In the genomic region with DNA sequence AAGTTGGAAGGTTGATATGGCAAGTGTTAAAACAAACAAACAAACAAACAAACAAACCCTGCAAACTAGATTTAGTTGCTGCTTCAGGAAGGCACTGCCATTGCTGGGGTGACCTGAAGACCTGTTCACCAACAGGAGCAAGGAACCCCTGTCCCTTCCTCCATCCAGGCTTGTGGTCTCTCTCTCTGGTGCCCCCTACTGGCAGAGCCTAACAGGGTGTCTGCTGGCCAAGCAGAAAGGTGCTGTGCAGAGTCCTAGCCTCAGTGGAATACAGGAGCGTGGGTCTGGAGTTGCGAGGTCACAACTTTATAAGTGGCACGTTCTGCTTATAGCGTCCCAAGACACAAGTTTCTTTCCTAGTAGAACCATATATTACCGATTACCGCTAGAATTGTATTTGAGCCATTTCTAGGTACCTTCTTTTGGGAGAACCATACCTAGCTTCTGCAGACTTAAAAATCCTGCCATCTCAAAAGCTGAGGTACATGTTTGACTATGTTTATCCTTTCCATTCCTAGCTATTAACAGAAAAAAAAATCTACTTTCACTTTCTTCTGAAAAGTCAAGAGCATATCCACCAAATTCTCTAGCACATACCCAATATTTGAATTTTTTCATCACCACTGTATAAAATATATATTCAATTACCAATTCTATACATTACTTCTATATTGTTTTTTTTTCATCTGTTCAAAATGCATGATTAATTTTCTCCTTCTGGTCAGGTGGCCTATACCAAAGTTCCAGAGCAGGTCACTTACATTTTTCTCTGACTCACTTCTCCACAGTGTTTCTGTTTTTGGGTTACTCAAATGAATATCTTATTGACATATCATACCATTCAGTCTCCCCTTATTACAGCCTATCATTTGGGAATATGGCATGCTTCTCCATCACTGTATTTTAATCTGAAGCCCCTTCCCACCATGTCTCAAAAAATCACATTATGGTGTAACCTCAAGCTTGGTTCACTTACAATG, we compare ENCODE assay signal across 8 cellular contexts. TPM values are rescaled to one million over a fixed set of nuclear protein-coding genes. Genes with fewer than 3 reads are reported as not detected.
DNase-seq lines count a peak whose midpoint lies in the region; ATAC-seq, FAIRE-seq and TF ChIP-seq lines count a peak whose summit lies in the region.

No MANE protein-coding gene starts in this region.

- H3K9me3 ChIP-seq in keratinocyte (ENCODE audit: control insufficient read depth, low read depth, low read length): no peaks in the 10 kb centered on the region

- no peak overlapping the region for H3K27ac ChIP-seq in keratinocyte (ENCODE audit: control insufficient read depth, insufficient read depth, low read length)

- no peak overlapping the region for H3K9ac ChIP-seq in keratinocyte (ENCODE audit: control insufficient read depth, extremely low read depth, insufficient read depth, low read length)

- peaks cover 12% of the 10 kb centered on the region for H3K4me1 ChIP-seq in keratinocyte (ENCODE audit: control insufficient read depth, extremely low read depth, insufficient read depth, low read length)

- no peaks in the 10 kb centered on the region for H4K20me1 ChIP-seq in keratinocyte (ENCODE audit: control insufficient read depth, extremely low read depth, insufficient read depth, low read length)

- H3K27me3 ChIP-seq in keratinocyte (ENCODE audit: control insufficient read depth, extremely low read depth, insufficient read depth, low read length): no peaks in the 10 kb centered on the region

- H3K36me3 ChIP-seq in keratinocyte (ENCODE audit: control insufficient read depth in 2 of 2, extremely low read depth in 1 of 2, insufficient read depth in 2 of 2, low read length in 2 of 2): no peaks in the 10 kb centered on the region

- H3K4me3 ChIP-seq in astrocyte of the spinal cord (ENCODE audit: low read depth, low read length): no peak overlapping the region
- no peak overlapping the region for H3K4me3 ChIP-seq in keratinocyte (ENCODE audit: control insufficient read depth in 2 of 3, extremely low read depth in 1 of 3, insufficient read depth in 2 of 3, low read depth in 1 of 3, low read length in 3 of 3)

- TF ChIP-seq CTCF in GM12874 (IDR thresholded peaks at IDR 0.05; ENCODE audit: insufficient read depth, low read depth, low read length): peak; percentile 91
- peak; percentile 75 for TF ChIP-seq CTCF in astrocyte of the spinal cord (IDR thresholded peaks at IDR 0.05; ENCODE audit: low read depth, low read length)
- peak; percentile 81 to 85 (median 81) for TF ChIP-seq CTCF in keratinocyte (optimal IDR thresholded peaks at IDR 0.05 in 1 of 3, IDR thresholded peaks at IDR 0.05 in 1 of 3, conservative IDR thresholded peaks at IDR 0.05 in 1 of 3; ENCODE audit: extremely low read depth in 1 of 3, insufficient read depth in 2 of 3, low read length in 3 of 3)

- ATAC-seq in HG03045 (IDR thresholded peaks at IDR 0.05; ENCODE audit: unreplicated experiment) (peak; percentile 67), HG03025 (IDR thresholded peaks at IDR 0.05; ENCODE audit: low FRiP score, unreplicated experiment) (no peak)

- H3K9me1 ChIP-seq in keratinocyte (ENCODE audit: control insufficient read depth, extremely low read depth, insufficient read depth, low read length): no peaks in the 10 kb centered on the region

- peak; percentile 19 for DNase-seq in T-helper 22 cell (ENCODE audit: low read depth)
- DNase-seq in astrocyte of the spinal cord (ENCODE audit: low read depth, low spot score): no peak
- DNase-seq in keratinocyte (ENCODE audit: low read depth, low spot score): peak; percentile 59
- peak; percentile 22 to 39 (median 39) for DNase-seq in stimulated activated CD4-positive, alpha-beta T cell treated with anti-CD3 and anti-CD28 coated beads, TNF-alpha, amount 100 ng/mL, for 1 hour (ENCODE audit: low read depth in 3 of 3, low spot score in 1 of 3)
- DNase-seq in cortex of kidney (lab: John Stamatoyannopoulos, UW): no peak

- H2AFZ ChIP-seq in keratinocyte (ENCODE audit: control insufficient read depth, low read length): no peak overlapping the region

- no peaks in the 10 kb centered on the region for H3K79me2 ChIP-seq in keratinocyte (ENCODE audit: control insufficient read depth, insufficient read depth, low read length)

- dilution Hi-C loops in keratinocyte (cut with MboI; ENCODE audit: extremely low pct_ligation_motif_present, low sequenced_read_pairs): no loop called here

- in situ Hi-C loops in astrocyte of the spinal cord (cut with HindIII; ENCODE audit: low sequenced_read_pairs): no loop called here

- FAIRE-seq in keratinocyte (lab: Jason Lieb, UNC): peak; percentile 20

- H3K4me2 ChIP-seq in keratinocyte (ENCODE audit: control insufficient read depth, extremely low read depth, insufficient read depth, low read depth, low read length): no peak overlapping the region

RNA-seq across cellular contexts. Expression of a gene that starts 29.1 kb away (rescaled TPM):
- polyA plus RNA-seq in keratinocyte: 169 to 229 TPM (median 198 TPM) in 3 replicates
- polyA plus RNA-seq in keratinocyte (2011; ENCODE audit: low read depth): 135 TPM
- polyA plus RNA-seq in keratinocyte (2011; cell fraction: cytosol; rRNA removed): 175 and 262 TPM in 2 replicates
- 308 and 349 TPM in 2 replicates for polyA plus RNA-seq in keratinocyte (2011; cell fraction: nucleus; rRNA removed)
- 55.2 and 198 TPM in 2 replicates for polyA plus RNA-seq in keratinocyte (2012; ENCODE audit: low replicate concordance)
- polyA minus RNA-seq in keratinocyte: 79.3 to 202 TPM (median 169 TPM) in 3 replicates
- 127 TPM for polyA minus RNA-seq in keratinocyte (2011; cell fraction: cytosol; rRNA and poly(A)+ RNA removed)
- polyA minus RNA-seq in keratinocyte (2011; cell fraction: nucleus; rRNA and poly(A)+ RNA removed): 125 and 268 TPM in 2 replicates

Comparison
In these comparisons a context has a peak if more than half of its experiments do, and no peak if none do; other contexts are left out.
1. DNase-seq: peak in T-helper 22 cell (single experiment), keratinocyte (single experiment) and stimulated activated CD4-positive, alpha-beta T cell treated with anti-CD3 and anti-CD28 coated beads, TNF-alpha, amount 100 ng/mL, for 1 hour (3 of 3); none in astrocyte of the spinal cord (single experiment) and cortex of kidney (single experiment).
2. Peak in every context shown above with its lines, with median percentiles within 50 percentile points of each other: CTCF ChIP-seq.